7 cellular contexts compared by ENCODE assay signal in genomic region chr11:1877211-1878133, GRCh38. TPM values are rescaled to one million over a fixed set of nuclear protein-coding genes. Genes with fewer than 3 reads are reported as not detected.
A peak's percentile ranks its signal among the peaks of the same experiment; 100 is the strongest.
DNase-seq lines count a peak whose midpoint lies in the region; ATAC-seq, FAIRE-seq and TF ChIP-seq lines count a peak whose summit lies in the region.
"Had no signal": no experiment of that assay in that cellular context is flagged by ENCODE, and none has a peak within 500 bp of the region (broad histone marks: within the 10 kb centered on the region; RNA-seq: fewer than 3 reads in every experiment).

No MANE protein-coding gene starts in this region.

- H3K9ac ChIP-seq in NT2/D1 (ENCODE audit: insufficient read length, low read depth), result peak overlapping the region; percentile 42
- H3K9ac ChIP-seq in kidney (ENCODE audit: low read length in 2 of 2), result no peak overlapping the region

- H3K27ac ChIP-seq in kidney (ENCODE audit: low read depth in 2 of 2, low read length in 2 of 2), result no peak overlapping the region

- TF ChIP-seq CTCF in BE2C (IDR thresholded peaks at IDR 0.05; ENCODE audit: low read depth, low read length) (no peak), kidney (IDR thresholded peaks at IDR 0.05; ENCODE audit: borderline replicate concordance, extremely low read depth, insufficient read depth) (no peak)

- ATAC-seq in HG02588 (IDR thresholded peaks at IDR 0.05; ENCODE audit: unreplicated experiment) (no peak), HG03439 (IDR thresholded peaks at IDR 0.05; ENCODE audit: unreplicated experiment) (no peak)

- intact Hi-C loops in kidney (cut with DNase I), result no loop called here

- H3K4me1 ChIP-seq in BE2C, result peaks cover 10% of the 10 kb centered on the region
- peaks cover 24% of the 10 kb centered on the region for H3K4me1 ChIP-seq in NT2/D1 (ENCODE audit: insufficient read depth, insufficient read length)
- no peaks in the 10 kb centered on the region for H3K4me1 ChIP-seq in kidney (ENCODE audit: control insufficient read depth in 1 of 2, insufficient read depth in 1 of 2, low read depth in 1 of 2, low read length in 2 of 2)

- no peak overlapping the region for H3K4me3 ChIP-seq in BE2C (ENCODE audit: low read depth, low read length)
- H3K4me3 ChIP-seq in NT2/D1 (ENCODE audit: insufficient read length, low read depth), result no peak overlapping the region
- H3K4me3 ChIP-seq in kidney (ENCODE audit: low read length in 2 of 2), result no peak overlapping the region

- DNase-seq in BE2C (peak; percentile 54), NT2/D1 (ENCODE audit: low read depth, low spot score) (no peak), kidney (peak; percentile 76), NCI-H1436 (lab: John Stamatoyannopoulos, UW) (no peak)
- DNase-seq: NCI-H2171 had no signal

- H3K36me3 ChIP-seq in BE2C (no peaks in the 10 kb centered on the region), NT2/D1 (ENCODE audit: insufficient read depth, insufficient read length, low read length) (no peaks in the 10 kb centered on the region), kidney (ENCODE audit: control insufficient read depth in 1 of 2, insufficient read depth in 2 of 2, low read length in 2 of 2) (no peaks in the 10 kb centered on the region)

- H3K9me3 ChIP-seq in BE2C, result no peaks in the 10 kb centered on the region
- H3K9me3 ChIP-seq in NT2/D1 (ENCODE audit: insufficient read depth, low read length), result no peaks in the 10 kb centered on the region
- no peaks in the 10 kb centered on the region for H3K9me3 ChIP-seq in kidney (ENCODE audit: control insufficient read depth in 1 of 2, low read length in 2 of 2)

- H3K27me3 ChIP-seq in BE2C, result no peaks in the 10 kb centered on the region
- H3K27me3 ChIP-seq in NT2/D1 (ENCODE audit: insufficient read depth, insufficient read length), result no peaks in the 10 kb centered on the region

- no peak for FAIRE-seq in kidney (lab: Jason Lieb, UNC)

RNA-seq across cellular contexts. Expression of gene PRR33, which starts 14.2 kb away (rescaled TPM):
- not detected for polyA plus RNA-seq in BE2C (2012; ENCODE audit: insufficient read depth, insufficient read length, low read depth)
- not detected for total RNA-seq in kidney
- polyA plus RNA-seq in kidney (ENCODE audit: insufficient read depth, low read depth, low replicate concordance), result not detected

RNA-seq across cellular contexts. Expression of gene LSP1, which starts 24.6 kb away (rescaled TPM):
- 1.6 TPM for polyA plus RNA-seq in BE2C (2012; ENCODE audit: insufficient read depth, insufficient read length, low read depth)
- total RNA-seq in kidney, result 26.1 TPM
- 8.4 TPM for polyA plus RNA-seq in kidney (ENCODE audit: insufficient read depth, low read depth, low replicate concordance)

RNA-seq across cellular contexts. Expression of gene TNNI2, which starts 38.7 kb away (rescaled TPM):
- 0.66 TPM for polyA plus RNA-seq in BE2C (2012; ENCODE audit: insufficient read depth, insufficient read length, low read depth)
- 1.3 TPM for total RNA-seq in kidney
- not detected for polyA plus RNA-seq in kidney (ENCODE audit: insufficient read depth, low read depth, low replicate concordance)

RNA-seq across cellular contexts. Expression of gene TNNT3, which starts 42.0 kb away (rescaled TPM):
- polyA plus RNA-seq in BE2C (2012; ENCODE audit: insufficient read depth, insufficient read length, low read depth), result not detected
- total RNA-seq in kidney, result 0.60 TPM
- polyA plus RNA-seq in kidney (ENCODE audit: insufficient read depth, low read depth, low replicate concordance), result not detected

RNA-seq across cellular contexts. Expression of gene SYT8, which starts 42.7 kb away (rescaled TPM):
- not detected for polyA plus RNA-seq in BE2C (2012; ENCODE audit: insufficient read depth, insufficient read length, low read depth)
- total RNA-seq in kidney, result 1.7 TPM
- polyA plus RNA-seq in kidney (ENCODE audit: insufficient read depth, low read depth, low replicate concordance), result 1.2 TPM

Comparison
In these comparisons a context has a peak if more than half of its experiments do, and no peak if none do; other contexts are left out.
1. DNase-seq: peak in BE2C (single experiment) and kidney (single experiment); none in NT2/D1 (single experiment) and NCI-H1436 (single experiment).